In genomic region chr11:58654079-58654907, GRCh38 we compare ENCODE assay signal across 8 cellular contexts. TPM values are rescaled to one million over a fixed set of nuclear protein-coding genes. Genes with fewer than 3 reads are reported as not detected.
DNase-seq lines count a peak whose midpoint lies in the region; ATAC-seq and TF ChIP-seq lines count a peak whose summit lies in the region.

No MANE protein-coding gene starts in this region.

- no peaks in the 10 kb centered on the region for H3K36me3 ChIP-seq in BE2C
- no peaks in the 10 kb centered on the region for H3K36me3 ChIP-seq in right lobe of liver

- TF ChIP-seq POLR2A in right lobe of liver (IDR thresholded peaks at IDR 0.05): no peak

- DNase-seq in BE2C (peak; percentile 77), NCI-H345 (lab: John Stamatoyannopoulos, UW) (peak; percentile 79), coronary artery (ENCODE audit: low spot score) (peak; percentile 76), right lobe of liver (peak; percentile 86 to 87 (median 86))
- peak; percentile 86 for DNase-seq in activated CD4-positive, alpha-beta T cell treated with anti-CD3 and anti-CD28 coated beads for 48 hours
- peak; percentile 52 to 64 (median 55) for DNase-seq in stimulated activated CD4-positive, alpha-beta T cell treated with anti-CD3 and anti-CD28 coated beads, TNF-alpha, amount 100 ng/mL, for 4 hours (ENCODE audit: low read depth in 3 of 3)

- H3K4me3 ChIP-seq in BE2C (ENCODE audit: low read depth, low read length) (no peak overlapping the region), coronary artery (no peak overlapping the region), right lobe of liver (peak overlapping the region in 2 of 3 donors; percentile 7 to 15)

- H3K27ac ChIP-seq in coronary artery (no peak overlapping the region), right lobe of liver (no peak overlapping the region)

- intact Hi-C loops in right lobe of liver (cut with DNase I): loop anchor here (10.0 kb wide), 1 partner anchor 131 kb away; no protein-coding TSS in a partner anchor

- TF ChIP-seq CTCF in BE2C (IDR thresholded peaks at IDR 0.05; ENCODE audit: low read depth, low read length): peak; percentile 82
- TF ChIP-seq CTCF in coronary artery (IDR thresholded peaks at IDR 0.05): peak; percentile 76
- TF ChIP-seq CTCF in right lobe of liver (IDR thresholded peaks at IDR 0.05): peak; percentile 87 to 97 (median 94)

- no peaks in the 10 kb centered on the region for H3K9me3 ChIP-seq in BE2C
- H3K9me3 ChIP-seq in right lobe of liver: no peaks in the 10 kb centered on the region

- 14% methylated on average over 12 of the region's 12 CpGs for WGBS in right lobe of liver (ENCODE audit: insufficient coverage, low coverage, low lambda C conversion rate, missing lambda C conversion rate)

- peak; percentile 95 for ATAC-seq in GM18907 (IDR thresholded peaks at IDR 0.05; ENCODE audit: unreplicated experiment)
- ATAC-seq in HG03108 (IDR thresholded peaks at IDR 0.05; ENCODE audit: unreplicated experiment): peak; percentile 88
- peak; percentile 99 to 100 (median 100) for ATAC-seq in right lobe of liver

- H3K4me1 ChIP-seq in BE2C (no peaks in the 10 kb centered on the region), right lobe of liver (peaks cover 0 to 5% (median 0%) of the 10 kb centered on the region in 4 donors)

- H3K27me3 ChIP-seq in BE2C: no peaks in the 10 kb centered on the region
- no peaks in the 10 kb centered on the region for H3K27me3 ChIP-seq in right lobe of liver

RNA-seq across cellular contexts. Expression of gene CNTF, which starts 31.8 kb away (rescaled TPM):
- 1.0 TPM for polyA plus RNA-seq in BE2C (2012; ENCODE audit: insufficient read depth, insufficient read length, low read depth)
- total RNA-seq in right lobe of liver: under 1 TPM; 0.37 to 0.87 (median 0.72) TPM

Comparison
In these comparisons a context has a peak if more than half of its experiments do, and no peak if none do; other contexts are left out.
1. H3K4me3 ChIP-seq: peak in right lobe of liver (2 of 3); none in BE2C (single experiment) and coronary artery (single experiment).
2. Peak in every context shown above with its lines, with median percentiles within 50 percentile points of each other: DNase-seq, CTCF ChIP-seq and ATAC-seq.